Comparison of ENCODE assay signal across 5 cellular contexts in the genomic region with DNA sequence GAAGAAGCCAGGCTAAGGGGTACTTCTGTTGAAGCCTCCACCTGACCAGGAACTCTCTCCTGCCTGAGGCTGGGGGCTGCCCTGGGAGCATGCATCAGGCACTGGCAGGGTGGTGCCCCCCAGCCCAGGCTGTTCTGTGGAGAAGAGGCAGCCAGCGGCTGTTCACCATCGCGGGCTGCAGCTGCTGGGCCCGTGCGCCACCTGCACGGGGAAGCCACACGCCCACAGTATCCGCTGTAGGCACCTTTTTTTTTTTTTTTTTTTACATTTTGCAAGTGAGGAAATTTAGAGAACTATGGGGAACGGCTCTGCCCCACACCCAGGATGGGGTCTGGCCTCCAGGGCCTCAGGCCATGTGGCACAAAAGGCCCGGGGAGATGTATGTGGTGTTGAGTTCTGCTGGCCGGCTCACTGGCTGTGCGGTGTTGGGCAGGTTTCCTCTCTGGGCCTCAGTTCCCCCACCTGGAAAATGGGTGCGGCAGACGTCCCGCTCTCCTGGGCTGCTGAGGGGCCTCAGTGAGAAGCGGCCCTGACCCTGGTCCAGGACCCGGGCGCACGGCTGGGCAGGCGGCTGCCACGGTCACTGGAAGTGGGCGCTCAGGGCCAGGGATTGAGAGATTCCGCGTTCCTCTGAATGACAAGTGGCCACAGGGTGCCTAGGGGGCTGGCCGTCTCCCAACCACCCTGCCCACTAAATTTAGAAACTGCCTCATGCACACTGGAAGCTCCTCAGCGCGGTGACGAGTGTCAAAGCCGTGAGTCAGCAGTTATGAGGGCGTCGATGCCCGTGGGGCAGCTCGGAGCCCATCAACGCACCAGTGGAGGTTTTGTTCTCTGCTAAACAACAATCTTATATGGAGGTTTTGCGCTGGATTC. TPM values are rescaled to one million over a fixed set of nuclear protein-coding genes. Genes with fewer than 3 reads are reported as not detected.
A peak's percentile ranks its signal among the peaks of the same experiment; 100 is the strongest.
DNase-seq lines count a peak whose midpoint lies in the region; ATAC-seq and TF ChIP-seq lines count a peak whose summit lies in the region.

No MANE protein-coding gene starts in this region.

- intact Hi-C loops in right cardiac atrium (cut with DNase I) = no loop called here
- intact Hi-C loops in upper lobe of right lung (cut with DNase I) = no loop called here

- H3K27ac ChIP-seq in right cardiac atrium (ENCODE audit: low read length) = peak overlapping the region; percentile 96
- H3K27ac ChIP-seq in upper lobe of right lung = peak overlapping the region; percentile 72

- ATAC-seq in right cardiac atrium = peak; percentile 88 to 89
- peak; percentile 89 for ATAC-seq in upper lobe of right lung

- TF ChIP-seq CTCF in upper lobe of right lung (IDR thresholded peaks at IDR 0.05) = no peak

- no peaks in the 10 kb centered on the region for H3K36me3 ChIP-seq in upper lobe of right lung

- H3K27me3 ChIP-seq in right cardiac atrium (ENCODE audit: control insufficient read depth, insufficient read depth) = no peaks in the 10 kb centered on the region
- H3K27me3 ChIP-seq in upper lobe of right lung = no peaks in the 10 kb centered on the region

- DNase-seq in HPDE6-E6E7 (ENCODE audit: extremely low spot score) (peak; percentile 94), right cardiac atrium (peak; percentile 76 to 90 (median 89)), upper lobe of right lung (peak; percentile 83), NCI-H1436 treated with DMSO at 0.1 percent for 48 hours (lab: John Stamatoyannopoulos, UW) (no peak)
- DNase-seq in activated CD8-positive, alpha-beta memory T cell treated with anti-CD3 and anti-CD28 coated beads, Interleukin-2, amount 50 U/mL, for 4 hours = peak; percentile 53

- 42% methylated on average over 35 of the region's 35 CpGs for WGBS in right cardiac atrium

- H3K4me1 ChIP-seq in right cardiac atrium (ENCODE audit: control insufficient read depth, insufficient read depth, low read length) (peaks cover 3% of the 10 kb centered on the region), upper lobe of right lung (no peaks in the 10 kb centered on the region)

- H3K9me3 ChIP-seq in right cardiac atrium (ENCODE audit: control insufficient read depth, low read length) (no peaks in the 10 kb centered on the region), upper lobe of right lung (no peaks in the 10 kb centered on the region)

- H3K4me3 ChIP-seq in right cardiac atrium (ENCODE audit: low read length) = no peak overlapping the region
- H3K4me3 ChIP-seq in upper lobe of right lung = no peak overlapping the region

RNA-seq across cellular contexts. Expression of gene INTS1, which starts 8.8 kb away (rescaled TPM):
- total RNA-seq in right cardiac atrium = 10 to 100 TPM; 30.6 to 48.3 (median 46.3) TPM
- 39.0 TPM for polyA plus RNA-seq in right cardiac atrium
- total RNA-seq in upper lobe of right lung = 49.2 TPM

RNA-seq across cellular contexts. Expression of gene MAFK, which starts 17.5 kb away (rescaled TPM):
- 10 to 100 TPM; 43.6 to 69.3 (median 55.9) TPM for total RNA-seq in right cardiac atrium
- polyA plus RNA-seq in right cardiac atrium = 73.8 TPM
- 64.8 TPM for total RNA-seq in upper lobe of right lung

RNA-seq across cellular contexts. Expression of gene TMEM184A, which starts 43.0 kb away (rescaled TPM):
- under 1 TPM in 3 of 4 donors, not detected in 1; 0.26 to 0.62 (median 0.49) TPM for total RNA-seq in right cardiac atrium
- 0.38 TPM for polyA plus RNA-seq in right cardiac atrium
- total RNA-seq in upper lobe of right lung = 4.4 TPM

RNA-seq across cellular contexts. Expression of gene MICALL2, which starts 53.7 kb away (rescaled TPM):
- total RNA-seq in right cardiac atrium (10 to 100 TPM in 3 of 4 donors, 1 to 10 TPM in 1; 9.7 to 18.7 (median 13.4) TPM), upper lobe of right lung (37.6 TPM)
- polyA plus RNA-seq in right cardiac atrium = 13.0 TPM

RNA-seq across cellular contexts. Expression of gene PSMG3, which starts 56.8 kb away (rescaled TPM):
- 10 to 100 TPM; 11.6 to 16.2 (median 13.9) TPM for total RNA-seq in right cardiac atrium
- 27.6 TPM for polyA plus RNA-seq in right cardiac atrium
- 20.3 TPM for total RNA-seq in upper lobe of right lung
